In genomic region chr7:156783864-156784263, GRCh38 we compare ENCODE assay signal across 20 cellular contexts.
"Had no signal": no experiment of that assay in that cellular context is flagged by ENCODE, and none has a peak within 500 bp of the region (broad histone marks: within the 10 kb centered on the region; RNA-seq: fewer than 3 reads in every experiment).

No MANE protein-coding gene starts in this region.

- H3K4me3 ChIP-seq: gastroesophageal sphincter, heart right ventricle, lower lobe of right lung, right atrium auricular region had no signal

- H3K9me3 Mint-ChIP-seq: nephron progenitor cell had no signal

- H3K4me1 Mint-ChIP-seq: nephron progenitor cell had no signal

- H3K27ac ChIP-seq: gastroesophageal sphincter, heart right ventricle, lower lobe of right lung, right atrium auricular region had no signal

- FAIRE-seq: small intestine had no signal

- H3K36me3 ChIP-seq: gastroesophageal sphincter, lower lobe of right lung, right atrium auricular region had no signal

- H3K27me3 Mint-ChIP-seq: activated CD4-positive, alpha-beta T cell treated with anti-CD3 and anti-CD28 coated beads, Interleukin-2, amount 10 ng/mL, durations not matched to agents 24 days and 14 days; progenitor cell of endocrine pancreas; T-helper 17 cell had no signal

- H3K9me3 ChIP-seq: gastroesophageal sphincter, heart right ventricle, lower lobe of right lung, right atrium auricular region had no signal

- H3K27me3 ChIP-seq: gastroesophageal sphincter, heart right ventricle, right atrium auricular region had no signal

- ATAC-seq: gastroesophageal sphincter, heart right ventricle, left colon, lower lobe of right lung, T-helper 17 cell had no signal

- H3K4me3 Mint-ChIP-seq: activated CD4-positive, alpha-beta T cell treated with anti-CD3 and anti-CD28 coated beads, Interleukin-2, amount 10 ng/mL, durations not matched to agents 24 days and 14 days; activated T-helper 1 cell treated with anti-CD3 and anti-CD28 coated beads, Interleukin-12 subunit alpha, Interleukin-12 subunit beta, Interleukin-2, Interleukin-4 antibody, amounts not matched to agents 30 ng/mL and 10 ng/mL and 1 ng/mL, durations not matched to agents 14 hours and 24 hours and 36 hours; nephron progenitor cell; T-helper 17 cell had no signal

- H3K4me1 ChIP-seq: gastroesophageal sphincter, heart right ventricle, lower lobe of right lung, right atrium auricular region had no signal

- DNase-seq: activated CD4-positive, alpha-beta T cell treated with anti-CD3 and anti-CD28 coated beads, Interleukin-2, amount 10 ng/mL, durations not matched to agents 24 days and 14 days; activated CD4-positive, CD25-positive, alpha-beta regulatory T cell; activated CD8-positive, alpha-beta memory T cell treated with anti-CD3 and anti-CD28 coated beads, Interleukin-2, amount 50 U/mL, for 48 hours; activated naive CD4-positive, alpha-beta T cell treated with Interleukin-2 at 50 U/mL for 16 hours; central memory CD4-positive, alpha-beta T cell; cortex of kidney; effector memory CD4-positive, alpha-beta T cell; heart right ventricle; left colon; lower lobe of right lung; nephron progenitor cell; occipital lobe; small intestine; stimulated activated CD4-positive, alpha-beta T cell treated with anti-CD3 and anti-CD28 coated beads, Interleukin-4, amount 100 ng/mL, for 4 hours; stimulated activated CD8-positive, alpha-beta memory T cell treated with anti-CD3 and anti-CD28 coated beads, Interleukin-4, amount 100 ng/mL, for 48 hours; T-helper 17 cell had no signal

- H3K27ac Mint-ChIP-seq: activated CD4-positive, alpha-beta T cell treated with anti-CD3 and anti-CD28 coated beads, Interleukin-2, amount 10 ng/mL, durations not matched to agents 24 days and 14 days; activated T-helper 1 cell treated with anti-CD3 and anti-CD28 coated beads, Interleukin-12 subunit alpha, Interleukin-12 subunit beta, Interleukin-2, Interleukin-4 antibody, amounts not matched to agents 30 ng/mL and 10 ng/mL and 1 ng/mL, durations not matched to agents 14 hours and 24 hours and 36 hours; nephron progenitor cell; T-helper 17 cell had no signal
